Comparison of ENCODE assay signal across 1 cellular context in the genomic region with DNA sequence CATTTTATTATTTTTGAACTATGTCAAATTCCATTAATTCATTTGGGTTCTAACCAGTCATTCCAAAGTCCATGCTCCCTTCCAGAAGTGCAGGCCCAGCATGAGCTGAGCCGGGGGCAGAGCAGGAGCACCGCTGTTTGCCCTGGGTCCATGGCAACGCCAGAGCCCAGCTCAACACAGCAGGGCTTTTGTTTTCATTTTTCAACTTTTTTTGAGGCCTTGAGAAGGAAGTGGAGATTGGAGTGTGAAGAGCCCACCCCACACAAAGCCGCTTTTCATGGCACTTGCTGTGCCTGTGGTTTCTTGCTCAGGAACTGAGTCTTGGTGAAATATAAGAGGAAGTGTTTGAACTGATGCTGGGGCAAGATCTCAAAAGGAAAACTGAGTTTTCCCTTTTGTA.
A peak's percentile ranks its signal among the peaks of the same experiment; 100 is the strongest.
TF ChIP-seq lines count a peak whose summit lies in the region.

No MANE protein-coding gene starts in this region.

TF ChIP-seq in GM12878, 131 proteins besides CTCF, POLR2A, EP300 and RAD21 (continued from another document and continues in another):
- TF ChIP-seq, protein P1, sequence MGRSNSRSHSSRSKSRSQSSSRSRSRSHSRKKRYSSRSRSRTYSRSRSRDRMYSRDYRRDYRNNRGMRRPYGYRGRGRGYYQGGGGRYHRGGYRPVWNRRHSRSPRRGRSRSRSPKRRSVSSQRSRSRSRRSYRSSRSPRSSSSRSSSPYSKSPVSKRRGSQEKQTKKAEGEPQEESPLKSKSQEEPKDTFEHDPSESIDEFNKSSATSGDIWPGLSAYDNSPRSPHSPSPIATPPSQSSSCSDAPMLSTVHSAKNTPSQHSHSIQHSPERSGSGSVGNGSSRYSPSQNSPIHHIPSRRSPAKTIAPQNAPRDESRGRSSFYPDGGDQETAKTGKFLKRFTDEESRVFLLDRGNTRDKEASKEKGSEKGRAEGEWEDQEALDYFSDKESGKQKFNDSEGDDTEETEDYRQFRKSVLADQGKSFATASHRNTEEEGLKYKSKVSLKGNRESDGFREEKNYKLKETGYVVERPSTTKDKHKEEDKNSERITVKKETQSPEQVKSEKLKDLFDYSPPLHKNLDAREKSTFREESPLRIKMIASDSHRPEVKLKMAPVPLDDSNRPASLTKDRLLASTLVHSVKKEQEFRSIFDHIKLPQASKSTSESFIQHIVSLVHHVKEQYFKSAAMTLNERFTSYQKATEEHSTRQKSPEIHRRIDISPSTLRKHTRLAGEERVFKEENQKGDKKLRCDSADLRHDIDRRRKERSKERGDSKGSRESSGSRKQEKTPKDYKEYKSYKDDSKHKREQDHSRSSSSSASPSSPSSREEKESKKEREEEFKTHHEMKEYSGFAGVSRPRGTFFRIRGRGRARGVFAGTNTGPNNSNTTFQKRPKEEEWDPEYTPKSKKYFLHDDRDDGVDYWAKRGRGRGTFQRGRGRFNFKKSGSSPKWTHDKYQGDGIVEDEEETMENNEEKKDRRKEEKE (IDR thresholded peaks at IDR 0.05): no peak
- no peak for TF ChIP-seq MEF2B (IDR thresholded peaks at IDR 0.05; ENCODE audit: partially characterized antibody, poor library complexity, severe bottlenecking)
- TF ChIP-seq IKZF1 (conservative IDR thresholded peaks at IDR 0.05): peak; percentile 64
- TF ChIP-seq CREM (IDR thresholded peaks at IDR 0.05; ENCODE audit: low read depth): no peak
- TF ChIP-seq, protein P2, sequence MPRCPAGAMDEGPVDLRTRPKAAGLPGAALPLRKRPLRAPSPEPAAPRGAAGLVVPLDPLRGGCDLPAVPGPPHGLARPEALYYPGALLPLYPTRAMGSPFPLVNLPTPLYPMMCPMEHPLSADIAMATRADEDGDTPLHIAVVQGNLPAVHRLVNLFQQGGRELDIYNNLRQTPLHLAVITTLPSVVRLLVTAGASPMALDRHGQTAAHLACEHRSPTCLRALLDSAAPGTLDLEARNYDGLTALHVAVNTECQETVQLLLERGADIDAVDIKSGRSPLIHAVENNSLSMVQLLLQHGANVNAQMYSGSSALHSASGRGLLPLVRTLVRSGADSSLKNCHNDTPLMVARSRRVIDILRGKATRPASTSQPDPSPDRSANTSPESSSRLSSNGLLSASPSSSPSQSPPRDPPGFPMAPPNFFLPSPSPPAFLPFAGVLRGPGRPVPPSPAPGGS (IDR thresholded peaks at IDR 0.05; ENCODE audit: borderline replicate concordance, insufficient read depth, low read depth, low read length, poor library complexity, severe bottlenecking): no peak
- TF ChIP-seq TCF7 (IDR thresholded peaks at IDR 0.05; ENCODE audit: borderline replicate concordance): no peak
- peak; percentile 71 to 76; a peak in 2 of 4 replicates for TF ChIP-seq IKZF2 (IDR thresholded peaks at IDR 0.05)
- 0 out of 2 replicates have a peak, but pooled peaks have one; percentile 23 for TF ChIP-seq MTA2 (IDR thresholded peaks at IDR 0.05; ENCODE audit: low read depth)
- TF ChIP-seq TAF1 (IDR thresholded peaks at IDR 0.05; ENCODE audit: borderline replicate concordance, low read depth, low read length): no peak
- TF ChIP-seq CHD1 (IDR thresholded peaks at IDR 0.05; ENCODE audit: low read depth, low read length): no peak
- no peak for TF ChIP-seq PML (IDR thresholded peaks at IDR 0.05; ENCODE audit: low read length)
- TF ChIP-seq, protein P3, sequence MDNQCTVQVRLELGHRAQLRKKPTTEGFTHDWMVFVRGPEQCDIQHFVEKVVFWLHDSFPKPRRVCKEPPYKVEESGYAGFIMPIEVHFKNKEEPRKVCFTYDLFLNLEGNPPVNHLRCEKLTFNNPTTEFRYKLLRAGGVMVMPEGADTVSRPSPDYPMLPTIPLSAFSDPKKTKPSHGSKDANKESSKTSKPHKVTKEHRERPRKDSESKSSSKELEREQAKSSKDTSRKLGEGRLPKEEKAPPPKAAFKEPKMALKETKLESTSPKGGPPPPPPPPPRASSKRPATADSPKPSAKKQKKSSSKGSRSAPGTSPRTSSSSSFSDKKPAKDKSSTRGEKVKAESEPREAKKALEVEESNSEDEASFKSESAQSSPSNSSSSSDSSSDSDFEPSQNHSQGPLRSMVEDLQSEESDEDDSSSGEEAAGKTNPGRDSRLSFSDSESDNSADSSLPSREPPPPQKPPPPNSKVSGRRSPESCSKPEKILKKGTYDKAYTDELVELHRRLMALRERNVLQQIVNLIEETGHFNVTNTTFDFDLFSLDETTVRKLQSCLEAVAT (IDR thresholded peaks at IDR 0.05): 0 out of 2 replicates have a peak, but pooled peaks have one; percentile 19
- TF ChIP-seq ZNF384 (IDR thresholded peaks at IDR 0.05; ENCODE audit: borderline replicate concordance, low read depth, low read length): peak; percentile 39; the same call in 1 of the 2 replicates
- TF ChIP-seq PAX5 (IDR thresholded peaks at IDR 0.05; ENCODE audit: borderline replicate concordance, low read depth, low read length): no peak
- no peak for TF ChIP-seq SUZ12 (IDR thresholded peaks at IDR 0.05; ENCODE audit: unreplicated experiment)
- TF ChIP-seq CBFB (IDR thresholded peaks at IDR 0.05; ENCODE audit: low read depth): no peak
- peak; percentile 75 for TF ChIP-seq RUNX3 (IDR thresholded peaks at IDR 0.05; ENCODE audit: low read length)
- TF ChIP-seq IRF4 (IDR thresholded peaks at IDR 0.05; ENCODE audit: low read depth, low read length): no peak
- TF ChIP-seq YBX1 (IDR thresholded peaks at IDR 0.05): no peak
- TF ChIP-seq, protein P4, sequence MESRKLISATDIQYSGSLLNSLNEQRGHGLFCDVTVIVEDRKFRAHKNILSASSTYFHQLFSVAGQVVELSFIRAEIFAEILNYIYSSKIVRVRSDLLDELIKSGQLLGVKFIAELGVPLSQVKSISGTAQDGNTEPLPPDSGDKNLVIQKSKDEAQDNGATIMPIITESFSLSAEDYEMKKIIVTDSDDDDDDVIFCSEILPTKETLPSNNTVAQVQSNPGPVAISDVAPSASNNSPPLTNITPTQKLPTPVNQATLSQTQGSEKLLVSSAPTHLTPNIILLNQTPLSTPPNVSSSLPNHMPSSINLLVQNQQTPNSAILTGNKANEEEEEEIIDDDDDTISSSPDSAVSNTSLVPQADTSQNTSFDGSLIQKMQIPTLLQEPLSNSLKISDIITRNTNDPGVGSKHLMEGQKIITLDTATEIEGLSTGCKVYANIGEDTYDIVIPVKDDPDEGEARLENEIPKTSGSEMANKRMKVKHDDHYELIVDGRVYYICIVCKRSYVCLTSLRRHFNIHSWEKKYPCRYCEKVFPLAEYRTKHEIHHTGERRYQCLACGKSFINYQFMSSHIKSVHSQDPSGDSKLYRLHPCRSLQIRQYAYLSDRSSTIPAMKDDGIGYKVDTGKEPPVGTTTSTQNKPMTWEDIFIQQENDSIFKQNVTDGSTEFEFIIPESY (IDR thresholded peaks at IDR 0.05): no peak
- TF ChIP-seq, protein P5, sequence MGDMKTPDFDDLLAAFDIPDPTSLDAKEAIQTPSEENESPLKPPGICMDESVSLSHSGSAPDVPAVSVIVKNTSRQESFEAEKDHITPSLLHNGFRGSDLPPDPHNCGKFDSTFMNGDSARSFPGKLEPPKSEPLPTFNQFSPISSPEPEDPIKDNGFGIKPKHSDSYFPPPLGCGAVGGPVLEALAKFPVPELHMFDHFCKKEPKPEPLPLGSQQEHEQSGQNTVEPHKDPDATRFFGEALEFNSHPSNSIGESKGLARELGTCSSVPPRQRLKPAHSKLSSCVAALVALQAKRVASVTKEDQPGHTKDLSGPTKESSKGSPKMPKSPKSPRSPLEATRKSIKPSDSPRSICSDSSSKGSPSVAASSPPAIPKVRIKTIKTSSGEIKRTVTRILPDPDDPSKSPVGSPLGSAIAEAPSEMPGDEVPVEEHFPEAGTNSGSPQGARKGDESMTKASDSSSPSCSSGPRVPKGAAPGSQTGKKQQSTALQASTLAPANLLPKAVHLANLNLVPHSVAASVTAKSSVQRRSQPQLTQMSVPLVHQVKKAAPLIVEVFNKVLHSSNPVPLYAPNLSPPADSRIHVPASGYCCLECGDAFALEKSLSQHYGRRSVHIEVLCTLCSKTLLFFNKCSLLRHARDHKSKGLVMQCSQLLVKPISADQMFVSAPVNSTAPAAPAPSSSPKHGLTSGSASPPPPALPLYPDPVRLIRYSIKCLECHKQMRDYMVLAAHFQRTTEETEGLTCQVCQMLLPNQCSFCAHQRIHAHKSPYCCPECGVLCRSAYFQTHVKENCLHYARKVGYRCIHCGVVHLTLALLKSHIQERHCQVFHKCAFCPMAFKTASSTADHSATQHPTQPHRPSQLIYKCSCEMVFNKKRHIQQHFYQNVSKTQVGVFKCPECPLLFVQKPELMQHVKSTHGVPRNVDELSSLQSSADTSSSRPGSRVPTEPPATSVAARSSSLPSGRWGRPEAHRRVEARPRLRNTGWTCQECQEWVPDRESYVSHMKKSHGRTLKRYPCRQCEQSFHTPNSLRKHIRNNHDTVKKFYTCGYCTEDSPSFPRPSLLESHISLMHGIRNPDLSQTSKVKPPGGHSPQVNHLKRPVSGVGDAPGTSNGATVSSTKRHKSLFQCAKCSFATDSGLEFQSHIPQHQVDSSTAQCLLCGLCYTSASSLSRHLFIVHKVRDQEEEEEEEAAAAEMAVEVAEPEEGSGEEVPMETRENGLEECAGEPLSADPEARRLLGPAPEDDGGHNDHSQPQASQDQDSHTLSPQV (IDR thresholded peaks at IDR 0.05): no peak
- 0 out of 2 replicates have a peak, but pooled peaks have one; percentile 19 for TF ChIP-seq DPF2 (IDR thresholded peaks at IDR 0.05)
- no peak for TF ChIP-seq FOS (IDR thresholded peaks at IDR 0.05; ENCODE audit: borderline replicate concordance, extremely low read depth, insufficient read length)
- TF ChIP-seq SRF (IDR thresholded peaks at IDR 0.05; ENCODE audit: low read depth in 2 of 2, low read length in 2 of 2): no peak
- TF ChIP-seq WRNIP1 (IDR thresholded peaks at IDR 0.05; ENCODE audit: borderline replicate concordance, low read depth, low read length): no peak
- TF ChIP-seq, protein P6, sequence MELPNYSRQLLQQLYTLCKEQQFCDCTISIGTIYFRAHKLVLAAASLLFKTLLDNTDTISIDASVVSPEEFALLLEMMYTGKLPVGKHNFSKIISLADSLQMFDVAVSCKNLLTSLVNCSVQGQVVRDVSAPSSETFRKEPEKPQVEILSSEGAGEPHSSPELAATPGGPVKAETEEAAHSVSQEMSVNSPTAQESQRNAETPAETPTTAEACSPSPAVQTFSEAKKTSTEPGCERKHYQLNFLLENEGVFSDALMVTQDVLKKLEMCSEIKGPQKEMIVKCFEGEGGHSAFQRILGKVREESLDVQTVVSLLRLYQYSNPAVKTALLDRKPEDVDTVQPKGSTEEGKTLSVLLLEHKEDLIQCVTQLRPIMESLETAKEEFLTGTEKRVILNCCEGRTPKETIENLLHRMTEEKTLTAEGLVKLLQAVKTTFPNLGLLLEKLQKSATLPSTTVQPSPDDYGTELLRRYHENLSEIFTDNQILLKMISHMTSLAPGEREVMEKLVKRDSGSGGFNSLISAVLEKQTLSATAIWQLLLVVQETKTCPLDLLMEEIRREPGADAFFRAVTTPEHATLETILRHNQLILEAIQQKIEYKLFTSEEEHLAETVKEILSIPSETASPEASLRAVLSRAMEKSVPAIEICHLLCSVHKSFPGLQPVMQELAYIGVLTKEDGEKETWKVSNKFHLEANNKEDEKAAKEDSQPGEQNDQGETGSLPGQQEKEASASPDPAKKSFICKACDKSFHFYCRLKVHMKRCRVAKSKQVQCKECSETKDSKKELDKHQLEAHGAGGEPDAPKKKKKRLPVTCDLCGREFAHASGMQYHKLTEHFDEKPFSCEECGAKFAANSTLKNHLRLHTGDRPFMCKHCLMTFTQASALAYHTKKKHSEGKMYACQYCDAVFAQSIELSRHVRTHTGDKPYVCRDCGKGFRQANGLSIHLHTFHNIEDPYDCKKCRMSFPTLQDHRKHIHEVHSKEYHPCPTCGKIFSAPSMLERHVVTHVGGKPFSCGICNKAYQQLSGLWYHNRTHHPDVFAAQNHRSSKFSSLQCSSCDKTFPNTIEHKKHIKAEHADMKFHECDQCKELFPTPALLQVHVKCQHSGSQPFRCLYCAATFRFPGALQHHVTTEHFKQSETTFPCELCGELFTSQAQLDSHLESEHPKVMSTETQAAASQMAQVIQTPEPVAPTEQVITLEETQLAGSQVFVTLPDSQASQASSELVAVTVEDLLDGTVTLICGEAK (IDR thresholded peaks at IDR 0.05; ENCODE audit: borderline replicate concordance): no peak
- TF ChIP-seq, protein P7, sequence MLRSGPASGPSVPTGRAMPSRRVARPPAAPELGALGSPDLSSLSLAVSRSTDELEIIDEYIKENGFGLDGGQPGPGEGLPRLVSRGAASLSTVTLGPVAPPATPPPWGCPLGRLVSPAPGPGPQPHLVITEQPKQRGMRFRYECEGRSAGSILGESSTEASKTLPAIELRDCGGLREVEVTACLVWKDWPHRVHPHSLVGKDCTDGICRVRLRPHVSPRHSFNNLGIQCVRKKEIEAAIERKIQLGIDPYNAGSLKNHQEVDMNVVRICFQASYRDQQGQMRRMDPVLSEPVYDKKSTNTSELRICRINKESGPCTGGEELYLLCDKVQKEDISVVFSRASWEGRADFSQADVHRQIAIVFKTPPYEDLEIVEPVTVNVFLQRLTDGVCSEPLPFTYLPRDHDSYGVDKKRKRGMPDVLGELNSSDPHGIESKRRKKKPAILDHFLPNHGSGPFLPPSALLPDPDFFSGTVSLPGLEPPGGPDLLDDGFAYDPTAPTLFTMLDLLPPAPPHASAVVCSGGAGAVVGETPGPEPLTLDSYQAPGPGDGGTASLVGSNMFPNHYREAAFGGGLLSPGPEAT (IDR thresholded peaks at IDR 0.05; ENCODE audit: low read depth): peak; percentile 21; the same call in 1 of the 2 replicates
- TF ChIP-seq STAT3 (IDR thresholded peaks at IDR 0.05; ENCODE audit: low read depth, low read length): no peak
- no peak for TF ChIP-seq SMARCA5 (IDR thresholded peaks at IDR 0.05)
- TF ChIP-seq, protein P8, sequence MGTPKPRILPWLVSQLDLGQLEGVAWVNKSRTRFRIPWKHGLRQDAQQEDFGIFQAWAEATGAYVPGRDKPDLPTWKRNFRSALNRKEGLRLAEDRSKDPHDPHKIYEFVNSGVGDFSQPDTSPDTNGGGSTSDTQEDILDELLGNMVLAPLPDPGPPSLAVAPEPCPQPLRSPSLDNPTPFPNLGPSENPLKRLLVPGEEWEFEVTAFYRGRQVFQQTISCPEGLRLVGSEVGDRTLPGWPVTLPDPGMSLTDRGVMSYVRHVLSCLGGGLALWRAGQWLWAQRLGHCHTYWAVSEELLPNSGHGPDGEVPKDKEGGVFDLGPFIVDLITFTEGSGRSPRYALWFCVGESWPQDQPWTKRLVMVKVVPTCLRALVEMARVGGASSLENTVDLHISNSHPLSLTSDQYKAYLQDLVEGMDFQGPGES (IDR thresholded peaks at IDR 0.05): no peak
- TF ChIP-seq JUND (IDR thresholded peaks at IDR 0.05; ENCODE audit: low read depth, low read length): no peak
- no peak for TF ChIP-seq KLF5 (IDR thresholded peaks at IDR 0.05; ENCODE audit: partially characterized antibody)
- no peak for TF ChIP-seq MYB (IDR thresholded peaks at IDR 0.05; ENCODE audit: borderline replicate concordance, low read depth, low read length)
- TF ChIP-seq, protein P9, sequence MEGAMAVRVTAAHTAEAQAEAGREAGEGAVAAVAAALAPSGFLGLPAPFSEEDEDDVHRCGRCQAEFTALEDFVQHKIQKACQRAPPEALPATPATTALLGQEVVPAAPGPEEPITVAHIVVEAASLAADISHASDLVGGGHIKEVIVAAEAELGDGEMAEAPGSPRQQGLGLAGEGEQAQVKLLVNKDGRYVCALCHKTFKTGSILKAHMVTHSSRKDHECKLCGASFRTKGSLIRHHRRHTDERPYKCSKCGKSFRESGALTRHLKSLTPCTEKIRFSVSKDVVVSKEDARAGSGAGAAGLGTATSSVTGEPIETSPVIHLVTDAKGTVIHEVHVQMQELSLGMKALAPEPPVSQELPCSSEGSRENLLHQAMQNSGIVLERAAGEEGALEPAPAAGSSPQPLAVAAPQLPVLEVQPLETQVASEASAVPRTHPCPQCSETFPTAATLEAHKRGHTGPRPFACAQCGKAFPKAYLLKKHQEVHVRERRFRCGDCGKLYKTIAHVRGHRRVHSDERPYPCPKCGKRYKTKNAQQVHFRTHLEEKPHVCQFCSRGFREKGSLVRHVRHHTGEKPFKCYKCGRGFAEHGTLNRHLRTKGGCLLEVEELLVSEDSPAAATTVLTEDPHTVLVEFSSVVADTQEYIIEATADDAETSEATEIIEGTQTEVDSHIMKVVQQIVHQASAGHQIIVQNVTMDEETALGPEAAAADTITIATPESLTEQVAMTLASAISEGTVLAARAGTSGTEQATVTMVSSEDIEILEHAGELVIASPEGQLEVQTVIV (IDR thresholded peaks at IDR 0.05; ENCODE audit: borderline replicate concordance, partially characterized antibody): no peak
